ENCODE assay signal across 32 cellular contexts in genomic region chr15:47918877-47919276, GRCh38.
"Had no signal": no experiment of that assay in that cellular context is flagged by ENCODE, and none has a peak within 500 bp of the region (broad histone marks: within the 10 kb centered on the region; RNA-seq: fewer than 3 reads in every experiment).

No MANE protein-coding gene starts in this region.

- H3K27me3 ChIP-seq: Peyer's patch, SJSA1 had no signal

- H3K4me2 ChIP-seq: SK-N-SH had no signal

- ATAC-seq: PC-3 had no signal

- H3K27ac ChIP-seq: Peyer's patch, SJSA1 had no signal

- H3K36me3 ChIP-seq: Peyer's patch, SJSA1 had no signal

- H3K4me3 ChIP-seq: Peyer's patch, SJSA1 had no signal

- DNase-seq: Karpas-422, MM.1S, MV-4-11, NCI-H1092, NCI-H1105, NCI-H1417 treated with DMSO at 0.1 percent for 48 hours, NCI-H1436 treated with DMSO at 0.1 percent for 48 hours, NCI-H1694, NCI-H187, NCI-H1930, NCI-H2029 treated with DMSO at 0.1 percent for 48 hours, NCI-H2081 treated with DMSO at 0.1 percent for 48 hours, NCI-H2107, NCI-H2171, NCI-H226, NCI-H446 treated with DMSO at 0.1 percent for 48 hours, NCI-H510A, NCI-H524, NCI-H526, NCI-H69, NCI-H748 treated with DMSO at 0.1 percent for 48 hours, NCI-H82, OCI-M1, PC-3, Peyer's patch, Right ventricle myocardium superior, RPMI8226, SHP77 treated with DMSO at 0.1 percent for 48 hours, SK-N-SH, SW 1271, T-helper 1 cell had no signal

- H3K9me3 ChIP-seq: Peyer's patch, SJSA1, SK-N-SH had no signal

- H3K4me1 ChIP-seq: Peyer's patch, SJSA1 had no signal

- H3K9ac ChIP-seq: SK-N-SH had no signal
